Comparison of ENCODE assay signal across 19 cellular contexts in genomic region chrX:138485767-138486166, GRCh38.
"Had no signal": no experiment of that assay in that cellular context is flagged by ENCODE, and none has a peak within 500 bp of the region (broad histone marks: within the 10 kb centered on the region; RNA-seq: fewer than 3 reads in every experiment).

No MANE protein-coding gene starts in this region.

- H3K36me3 Mint-ChIP-seq: naive thymus-derived CD4-positive, alpha-beta T cell had no signal

- H3K4me1 Mint-ChIP-seq: naive thymus-derived CD4-positive, alpha-beta T cell; nephron progenitor cell had no signal

- H3K4me3 ChIP-seq: colonic mucosa, ovary, stomach, thoracic aorta, transverse colon had no signal

- DNase-seq: colonic mucosa; dermis blood vessel endothelial cell; foreskin melanocyte; head of caudate nucleus; hippocampal formation; kidney glomerular epithelial cell; naive thymus-derived CD4-positive, alpha-beta T cell; nephron progenitor cell; ovary; right cardiac atrium; small intestine; stimulated activated CD4-positive, alpha-beta T cell treated with anti-CD3 and anti-CD28 coated beads, Interleukin-12 subunit alpha, Interleukin-12 subunit beta, amount 100 ng/mL, for 4 hours; stimulated activated naive CD4-positive, alpha-beta T cell; stomach; substantia nigra; transverse colon had no signal

- H3K4me1 ChIP-seq: colonic mucosa, stomach, transverse colon had no signal

- H3K9me3 ChIP-seq: colonic mucosa, neutrophil, ovary, stomach, thoracic aorta, transverse colon had no signal

- H3K27me3 Mint-ChIP-seq: naive thymus-derived CD4-positive, alpha-beta T cell; progenitor cell of endocrine pancreas had no signal

- H3K36me3 ChIP-seq: colonic mucosa, neutrophil, ovary, stomach, thoracic aorta, transverse colon had no signal

- H3K27ac Mint-ChIP-seq: naive thymus-derived CD4-positive, alpha-beta T cell; nephron progenitor cell; progenitor cell of endocrine pancreas had no signal

- H3K4me3 Mint-ChIP-seq: naive thymus-derived CD4-positive, alpha-beta T cell; nephron progenitor cell had no signal

- ATAC-seq: naive thymus-derived CD4-positive, alpha-beta T cell; right cardiac atrium had no signal

- H3K27me3 ChIP-seq: colonic mucosa, neutrophil, ovary, stomach, transverse colon had no signal

- H3K27ac ChIP-seq: colonic mucosa, neutrophil, ovary, stomach, thoracic aorta, transverse colon had no signal
